In genomic region chrX:120453985-120454384, GRCh38 we compare ENCODE assay signal across 21 cellular contexts. TPM values are rescaled to one million over a fixed set of nuclear protein-coding genes. Genes with fewer than 3 reads are reported as not detected.
DNase-seq lines count a peak whose midpoint lies in the region; ATAC-seq and TF ChIP-seq lines count a peak whose summit lies in the region.
"Had no signal": no experiment of that assay in that cellular context is flagged by ENCODE, and none has a peak within 500 bp of the region (broad histone marks: within the 10 kb centered on the region; RNA-seq: fewer than 3 reads in every experiment).

No MANE protein-coding gene starts in this region.

- no peak for TF ChIP-seq POLR2A in GM18505 (IDR thresholded peaks at IDR 0.05; ENCODE audit: borderline replicate concordance, extremely low read depth, insufficient read depth, insufficient read length)

- no peak for ATAC-seq in GM18505 (IDR thresholded peaks at IDR 0.05; ENCODE audit: unreplicated experiment)
- ATAC-seq: activated T-cell treated with anti-CD3 and anti-CD28 coated beads, Interleukin-2, amount 50 U/mL, for 4 hours; Right ventricle myocardium inferior had no signal

- no peak for TF ChIP-seq CTCF in fibroblast of villous mesenchyme (IDR thresholded peaks at IDR 0.05; ENCODE audit: insufficient read depth, low read depth, low read length)
- no peak for TF ChIP-seq CTCF in GM10266 (IDR thresholded peaks at IDR 0.05; ENCODE audit: control insufficient read depth, insufficient read depth, low read depth, missing control alignments)

- DNase-seq in EH (ENCODE audit: low read depth) (peak; percentile 72), OCI-M1 (lab: John Stamatoyannopoulos, UW) (peak; percentile 18), amniotic stem cell (lab: John Stamatoyannopoulos, UW) (peak; percentile 6), fibroblast of villous mesenchyme (ENCODE audit: low read depth) (peak; percentile 29), GM10266 (ENCODE audit: extremely low spot score) (no peak), C1 segment of cervical spinal cord (lab: John Stamatoyannopoulos, UW) (no peak)
- no peak for DNase-seq in activated T-cell treated with anti-CD3 and anti-CD28 coated beads, Interleukin-2, amount 50 U/mL, for 48 hours
- DNase-seq: activated CD4-positive, alpha-beta T cell treated with anti-CD3 and anti-CD28 coated beads for 4 hours; activated naive CD4-positive, alpha-beta T cell treated with Interleukin-2 at 50 U/mL for 16 hours; activated T-cell treated with anti-CD3 and anti-CD28 coated beads, Interleukin-2, amount 50 U/mL, for 4 hours; amygdala; CD4-positive, alpha-beta memory T cell; central memory CD4-positive, alpha-beta T cell; kidney; NCI-H1436; NCI-H2107; NCI-H510A treated with DMSO at 0.1 percent for 48 hours had no signal

- H3K4me3 ChIP-seq in fibroblast of villous mesenchyme (ENCODE audit: low read depth, low read length), result no peak overlapping the region
- H3K4me3 ChIP-seq: lung, prostate gland had no signal

RNA-seq across cellular contexts. Expression of gene LAMP2, which starts 15.1 kb away (rescaled TPM):
- 129 and 153 TPM in 2 replicates for total RNA-seq in fibroblast of villous mesenchyme

Comparison
In these comparisons a context has a peak if more than half of its experiments do, and no peak if none do; other contexts are left out.
1. DNase-seq: peak in EH (single experiment), OCI-M1 (single experiment), amniotic stem cell (single experiment) and fibroblast of villous mesenchyme (single experiment); none in activated T-cell treated with anti-CD3 and anti-CD28 coated beads, Interleukin-2, amount 50 U/mL, for 48 hours (0 of 2), GM10266 (single experiment) and C1 segment of cervical spinal cord (0 of 14).